In the genomic region with DNA sequence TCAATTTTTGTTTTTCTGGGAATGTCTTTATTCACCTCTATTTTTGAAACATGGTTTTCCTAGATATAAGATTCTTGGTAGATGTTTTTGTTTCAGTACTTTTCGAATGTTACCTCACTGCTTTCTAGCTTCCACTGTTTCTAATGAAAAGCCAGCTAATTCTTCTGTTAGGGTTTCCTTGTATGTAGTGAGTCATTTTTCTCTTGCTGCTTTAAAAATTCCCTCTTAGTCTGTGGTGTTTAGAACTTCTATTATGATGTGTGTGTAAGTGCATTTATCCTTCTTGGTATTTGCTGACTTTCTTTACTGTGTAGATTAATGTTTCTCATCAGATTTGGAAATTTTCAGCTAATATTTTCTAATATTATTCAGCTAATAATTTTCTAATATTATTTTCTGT, we compare ENCODE assay signal across 24 cellular contexts.
"Had no signal": no experiment of that assay in that cellular context is flagged by ENCODE, and none has a peak within 500 bp of the region (broad histone marks: within the 10 kb centered on the region; RNA-seq: fewer than 3 reads in every experiment).

No MANE protein-coding gene starts in this region.

- H3K9me3 ChIP-seq: body of pancreas, left lung, sigmoid colon, upper lobe of left lung had no signal

- H3K27me3 ChIP-seq: body of pancreas, left lung, neural progenitor cell, sigmoid colon, upper lobe of left lung had no signal

- H3K9ac ChIP-seq: neural progenitor cell had no signal

- DNase-seq: activated CD4-positive, alpha-beta T cell treated with anti-CD3 and anti-CD28 coated beads, Interleukin-2, amount 10 ng/mL, durations not matched to agents 7 days and 5 days; activated CD4-positive, CD25-positive, alpha-beta regulatory T cell treated with anti-CD3 and anti-CD28 coated beads, Interleukin-2, amount 50 U/mL, for 72 hours; activated CD8-positive, alpha-beta memory T cell treated with anti-CD3 and anti-CD28 coated beads, Interleukin-2, amount 10 ng/mL, durations not matched to agents 7 days and 5 days; activated CD8-positive, alpha-beta T cell treated with anti-CD3 and anti-CD28 coated beads for 36 hours; activated effector memory CD4-positive, alpha-beta T cell treated with anti-CD3 and anti-CD28 coated beads, Interleukin-2, amount 50 U/mL, for 16 hours; activated naive CD4-positive, alpha-beta T cell treated with anti-CD3 and anti-CD28 coated beads, Interleukin-2, amount 10 ng/mL, durations not matched to agents 7 days and 5 days; activated T-cell treated with anti-CD3 and anti-CD28 coated beads for 4 hours; body of pancreas; dermis blood vessel endothelial cell; effector CD8-positive, alpha-beta T cell; kidney; left lung; naive thymus-derived CD8-positive, alpha-beta T cell; retina; sigmoid colon; stimulated activated CD4-positive, alpha-beta T cell treated with anti-CD3 and anti-CD28 coated beads, Interleukin-2, amount 100 ng/mL, for 48 hours; stimulated activated CD8-positive, alpha-beta memory T cell treated with anti-CD3 and anti-CD28 coated beads, Interleukin-4, amount 100 ng/mL, for 48 hours; stimulated activated naive B cell treated with anti-CD40 and anti-IgM and Interleukin-4, amounts not matched to agents 10 μg/mL and 1 μg/mL and 100 μg/mL, for 72 hours; T-cell; upper lobe of left lung; WERI-Rb-1 had no signal

- H3K36me3 ChIP-seq: left lung, neural progenitor cell, sigmoid colon, upper lobe of left lung, WERI-Rb-1 had no signal

- ATAC-seq: activated CD8-positive, alpha-beta memory T cell treated with anti-CD3 and anti-CD28 coated beads, Interleukin-2, amount 10 ng/mL, durations not matched to agents 7 days and 5 days; activated CD8-positive, alpha-beta T cell treated with anti-CD3 and anti-CD28 coated beads for 36 hours; body of pancreas; esophagus mucosa; left lung; naive thymus-derived CD8-positive, alpha-beta T cell; stimulated activated naive B cell treated with anti-CD40 and anti-IgM and Interleukin-4, amounts not matched to agents 10 μg/mL and 1 μg/mL and 100 μg/mL, for 72 hours; T-cell had no signal

- H3K27ac ChIP-seq: body of pancreas, left lung, neural progenitor cell, sigmoid colon, upper lobe of left lung, WERI-Rb-1 had no signal

- H3K4me2 ChIP-seq: neural progenitor cell had no signal

- H2AFZ ChIP-seq: neural progenitor cell had no signal

- H3K4me1 ChIP-seq: body of pancreas, left lung, sigmoid colon, upper lobe of left lung had no signal

- H3K4me3 ChIP-seq: body of pancreas, left lung, lung, neural progenitor cell, sigmoid colon, upper lobe of left lung had no signal
